ENCODE assay signal across 19 cellular contexts in genomic region chr22:33971561-33971961, GRCh38. TPM values are rescaled to one million over a fixed set of nuclear protein-coding genes. Genes with fewer than 3 reads are reported as not detected.
A peak's percentile ranks its signal among the peaks of the same experiment; 100 is the strongest.
DNase-seq lines count a peak whose midpoint lies in the region; ATAC-seq and TF ChIP-seq lines count a peak whose summit lies in the region.
"Had no signal": no experiment of that assay in that cellular context is flagged by ENCODE, and none has a peak within 500 bp of the region (broad histone marks: within the 10 kb centered on the region; RNA-seq: fewer than 3 reads in every experiment).

No MANE protein-coding gene starts in this region.

- H3K27ac Mint-ChIP-seq in GM23338 = no peak overlapping the region
- H3K27ac Mint-ChIP-seq: activated naive CD4-positive, alpha-beta T cell treated with anti-CD3 and anti-CD28 coated beads, Interleukin-2, amount 50 U/mL, for 24 hours had no signal

- DNase-seq in GM23338 (ENCODE audit: low spot score) (no peak), anterior cingulate cortex (lab: John Stamatoyannopoulos, UW) (peak in 39 of 58 donors; percentile 0 to 77 (median 16)), hippocampal formation (lab: John Stamatoyannopoulos, UW) (peak; percentile 44 to 47), pons (ENCODE audit: low spot score) (peak; percentile 93), MG63 (no peak), NCI-H2196 treated with DMSO at 0.1 percent for 48 hours (lab: John Stamatoyannopoulos, UW; ENCODE audit: unreplicated experiment) (no peak), foreskin fibroblast (no peak)
- DNase-seq: activated CD4-positive, alpha-beta T cell treated with anti-CD3 and anti-CD28 coated beads for 4 hours; activated T-cell treated with anti-CD3 and anti-CD28 coated beads, Interleukin-2, amount 50 U/mL, for 1 hour; AML-193; DMS 273 treated with DMSO at 0.1 percent for 48 hours; naive thymus-derived CD8-positive, alpha-beta T cell; stimulated activated CD4-positive, alpha-beta T cell treated with anti-CD3 and anti-CD28 coated beads, Interleukin-4, amount 100 ng/mL, for 24 hours; upper lobe of left lung had no signal

- H3K4me3 ChIP-seq in GM23338 = no peak overlapping the region
- H3K4me3 ChIP-seq in MG63 = no peak overlapping the region
- H3K4me3 ChIP-seq in foreskin fibroblast (ENCODE audit: low read depth in 1 of 2, low read length in 2 of 2) = no peak overlapping the region
- H3K4me3 ChIP-seq: cardiac muscle cell, right atrium auricular region, upper lobe of left lung had no signal

- peaks cover 14% of the 10 kb centered on the region for H3K9me2 ChIP-seq in GM23338 (ENCODE audit: insufficient read depth)

- no peaks in the 10 kb centered on the region for H3K27me3 Mint-ChIP-seq in GM23338 (ENCODE audit: insufficient read depth, low read depth, poor library complexity)

- peaks cover 8% of the 10 kb centered on the region; the same call in 1 of the 3 replicates for H3K9me3 Mint-ChIP-seq in GM23338
- H3K9me3 Mint-ChIP-seq: activated naive CD4-positive, alpha-beta T cell treated with anti-CD3 and anti-CD28 coated beads, Interleukin-2, amount 50 U/mL, for 24 hours had no signal

- no peaks in the 10 kb centered on the region for H3K27me3 ChIP-seq in GM23338 (ENCODE audit: insufficient read depth)
- no peaks in the 10 kb centered on the region for H3K27me3 ChIP-seq in MG63
- H3K27me3 ChIP-seq: cardiac muscle cell, right atrium auricular region, upper lobe of left lung had no signal

- H3K4me1 Mint-ChIP-seq in GM23338 = peaks cover 2% of the 10 kb centered on the region; the same call in 1 of the 3 replicates
- H3K4me1 Mint-ChIP-seq: activated naive CD4-positive, alpha-beta T cell treated with anti-CD3 and anti-CD28 coated beads, Interleukin-2, amount 50 U/mL, for 24 hours; naive thymus-derived CD8-positive, alpha-beta T cell had no signal

- H3K4me3 Mint-ChIP-seq in GM23338 = no peak overlapping the region
- H3K4me3 Mint-ChIP-seq: activated naive CD4-positive, alpha-beta T cell treated with anti-CD3 and anti-CD28 coated beads, Interleukin-2, amount 50 U/mL, for 24 hours; naive thymus-derived CD8-positive, alpha-beta T cell had no signal

- H2AFZ ChIP-seq in GM23338 = peak overlapping the region; percentile 76

- no peaks in the 10 kb centered on the region for H4K20me1 ChIP-seq in GM23338 (replicated peaks; ENCODE audit: insufficient read depth)

- no peak overlapping the region for H3K27ac ChIP-seq in GM23338 (ENCODE audit: low read depth)
- H3K27ac ChIP-seq: cardiac muscle cell, right atrium auricular region, upper lobe of left lung had no signal

- TF ChIP-seq CTCF in GM23338 (conservative IDR thresholded peaks at IDR 0.05; ENCODE audit: low read depth in 2 of 2) = no peak
- TF ChIP-seq CTCF in foreskin fibroblast (IDR thresholded peaks at IDR 0.05; ENCODE audit: low read depth, low read length) = no peak

- no peaks in the 10 kb centered on the region for H3K36me3 Mint-ChIP-seq in GM23338 (ENCODE audit: low read depth)
- H3K36me3 Mint-ChIP-seq: activated naive CD4-positive, alpha-beta T cell treated with anti-CD3 and anti-CD28 coated beads, Interleukin-2, amount 50 U/mL, for 24 hours; naive thymus-derived CD8-positive, alpha-beta T cell had no signal

- no peaks in the 10 kb centered on the region for H3K79me2 ChIP-seq in GM23338 (replicated peaks; ENCODE audit: insufficient read depth)

- no peak overlapping the region for H3K4me2 ChIP-seq in GM23338

- ATAC-seq in GM23338 (no peak; the same call in 2 of the 3 replicates), GM21737 (IDR thresholded peaks at IDR 0.05; ENCODE audit: unreplicated experiment) (no peak)
- ATAC-seq: left lobe of liver; naive thymus-derived CD8-positive, alpha-beta T cell had no signal

- H3K4me1 ChIP-seq in GM23338 (ENCODE audit: insufficient read depth) = peaks cover 5% of the 10 kb centered on the region
- H3K4me1 ChIP-seq: right atrium auricular region, upper lobe of left lung had no signal

- no peaks in the 10 kb centered on the region for H3K9me3 ChIP-seq in MG63
- H3K9me3 ChIP-seq: upper lobe of left lung had no signal

- H3K36me3 ChIP-seq in GM23338 (ENCODE audit: insufficient read depth) (no peaks in the 10 kb centered on the region), MG63 (no peaks in the 10 kb centered on the region)
- H3K36me3 ChIP-seq: cardiac muscle cell, right atrium auricular region, upper lobe of left lung had no signal

- no peaks in the 10 kb centered on the region for H3F3A ChIP-seq in GM23338 (replicated peaks; ENCODE audit: low read depth)

TF ChIP-seq in GM23338, 12 proteins besides CTCF, POLR2A, EP300 and RAD21 (continues in another document):
- TF ChIP-seq EZH2phosphoT487 (IDR thresholded peaks at IDR 0.05; ENCODE audit: unreplicated experiment) (no peak), ZNF114 (CRISPR knock-in tag; IDR thresholded peaks at IDR 0.05) (no peak), STAT1 (IDR thresholded peaks at IDR 0.05; ENCODE audit: unreplicated experiment) (no peak), ZNF331 (CRISPR knock-in tag; IDR thresholded peaks at IDR 0.05; ENCODE audit: low read depth) (no peak), EZH2 (IDR thresholded peaks at IDR 0.05; ENCODE audit: low read depth, unreplicated experiment) (no peak), NANOG (IDR thresholded peaks at IDR 0.05; ENCODE audit: borderline replicate concordance) (no peak)
- TF ChIP-seq, protein P1, sequence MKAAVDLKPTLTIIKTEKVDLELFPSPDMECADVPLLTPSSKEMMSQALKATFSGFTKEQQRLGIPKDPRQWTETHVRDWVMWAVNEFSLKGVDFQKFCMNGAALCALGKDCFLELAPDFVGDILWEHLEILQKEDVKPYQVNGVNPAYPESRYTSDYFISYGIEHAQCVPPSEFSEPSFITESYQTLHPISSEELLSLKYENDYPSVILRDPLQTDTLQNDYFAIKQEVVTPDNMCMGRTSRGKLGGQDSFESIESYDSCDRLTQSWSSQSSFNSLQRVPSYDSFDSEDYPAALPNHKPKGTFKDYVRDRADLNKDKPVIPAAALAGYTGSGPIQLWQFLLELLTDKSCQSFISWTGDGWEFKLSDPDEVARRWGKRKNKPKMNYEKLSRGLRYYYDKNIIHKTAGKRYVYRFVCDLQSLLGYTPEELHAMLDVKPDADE (IDR thresholded peaks at IDR 0.05) = no peak
- TF ChIP-seq, protein P2, sequence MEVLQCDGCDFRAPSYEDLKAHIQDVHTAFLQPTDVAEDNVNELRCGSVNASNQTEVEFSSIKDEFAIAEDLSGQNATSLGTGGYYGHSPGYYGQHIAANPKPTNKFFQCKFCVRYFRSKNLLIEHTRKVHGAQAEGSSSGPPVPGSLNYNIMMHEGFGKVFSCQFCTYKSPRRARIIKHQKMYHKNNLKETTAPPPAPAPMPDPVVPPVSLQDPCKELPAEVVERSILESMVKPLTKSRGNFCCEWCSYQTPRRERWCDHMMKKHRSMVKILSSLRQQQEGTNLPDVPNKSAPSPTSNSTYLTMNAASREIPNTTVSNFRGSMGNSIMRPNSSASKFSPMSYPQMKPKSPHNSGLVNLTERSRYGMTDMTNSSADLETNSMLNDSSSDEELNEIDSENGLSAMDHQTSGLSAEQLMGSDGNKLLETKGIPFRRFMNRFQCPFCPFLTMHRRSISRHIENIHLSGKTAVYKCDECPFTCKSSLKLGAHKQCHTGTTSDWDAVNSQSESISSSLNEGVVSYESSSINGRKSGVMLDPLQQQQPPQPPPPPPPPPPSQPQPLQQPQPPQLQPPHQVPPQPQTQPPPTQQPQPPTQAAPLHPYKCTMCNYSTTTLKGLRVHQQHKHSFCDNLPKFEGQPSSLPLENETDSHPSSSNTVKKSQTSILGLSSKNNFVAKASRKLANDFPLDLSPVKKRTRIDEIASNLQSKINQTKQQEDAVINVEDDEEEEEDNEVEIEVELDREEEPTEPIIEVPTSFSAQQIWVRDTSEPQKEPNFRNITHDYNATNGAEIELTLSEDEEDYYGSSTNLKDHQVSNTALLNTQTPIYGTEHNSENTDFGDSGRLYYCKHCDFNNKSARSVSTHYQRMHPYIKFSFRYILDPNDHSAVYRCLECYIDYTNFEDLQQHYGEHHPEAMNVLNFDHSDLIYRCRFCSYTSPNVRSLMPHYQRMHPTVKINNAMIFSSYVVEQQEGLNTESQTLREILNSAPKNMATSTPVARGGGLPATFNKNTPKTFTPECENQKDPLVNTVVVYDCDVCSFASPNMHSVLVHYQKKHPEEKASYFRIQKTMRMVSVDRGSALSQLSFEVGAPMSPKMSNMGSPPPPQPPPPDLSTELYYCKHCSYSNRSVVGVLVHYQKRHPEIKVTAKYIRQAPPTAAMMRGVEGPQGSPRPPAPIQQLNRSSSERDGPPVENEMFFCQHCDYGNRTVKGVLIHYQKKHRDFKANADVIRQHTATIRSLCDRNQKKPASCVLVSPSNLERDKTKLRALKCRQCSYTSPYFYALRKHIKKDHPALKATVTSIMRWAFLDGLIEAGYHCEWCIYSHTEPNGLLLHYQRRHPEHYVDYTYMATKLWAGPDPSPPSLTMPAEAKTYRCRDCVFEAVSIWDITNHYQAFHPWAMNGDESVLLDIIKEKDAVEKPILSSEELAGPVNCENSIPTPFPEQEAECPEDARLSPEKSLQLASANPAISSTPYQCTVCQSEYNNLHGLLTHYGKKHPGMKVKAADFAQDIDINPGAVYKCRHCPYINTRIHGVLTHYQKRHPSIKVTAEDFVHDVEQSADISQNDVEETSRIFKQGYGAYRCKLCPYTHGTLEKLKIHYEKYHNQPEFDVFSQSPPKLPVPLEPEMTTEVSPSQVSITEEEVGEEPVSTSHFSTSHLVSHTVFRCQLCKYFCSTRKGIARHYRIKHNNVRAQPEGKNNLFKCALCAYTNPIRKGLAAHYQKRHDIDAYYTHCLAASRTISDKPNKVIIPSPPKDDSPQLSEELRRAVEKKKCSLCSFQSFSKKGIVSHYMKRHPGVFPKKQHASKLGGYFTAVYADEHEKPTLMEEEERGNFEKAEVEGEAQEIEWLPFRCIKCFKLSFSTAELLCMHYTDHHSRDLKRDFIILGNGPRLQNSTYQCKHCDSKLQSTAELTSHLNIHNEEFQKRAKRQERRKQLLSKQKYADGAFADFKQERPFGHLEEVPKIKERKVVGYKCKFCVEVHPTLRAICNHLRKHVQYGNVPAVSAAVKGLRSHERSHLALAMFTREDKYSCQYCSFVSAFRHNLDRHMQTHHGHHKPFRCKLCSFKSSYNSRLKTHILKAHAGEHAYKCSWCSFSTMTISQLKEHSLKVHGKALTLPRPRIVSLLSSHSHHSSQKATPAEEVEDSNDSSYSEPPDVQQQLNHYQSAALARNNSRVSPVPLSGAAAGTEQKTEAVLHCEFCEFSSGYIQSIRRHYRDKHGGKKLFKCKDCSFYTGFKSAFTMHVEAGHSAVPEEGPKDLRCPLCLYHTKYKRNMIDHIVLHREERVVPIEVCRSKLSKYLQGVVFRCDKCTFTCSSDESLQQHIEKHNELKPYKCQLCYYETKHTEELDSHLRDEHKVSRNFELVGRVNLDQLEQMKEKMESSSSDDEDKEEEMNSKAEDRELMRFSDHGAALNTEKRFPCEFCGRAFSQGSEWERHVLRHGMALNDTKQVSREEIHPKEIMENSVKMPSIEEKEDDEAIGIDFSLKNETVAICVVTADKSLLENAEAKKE (CRISPR knock-in tag; IDR thresholded peaks at IDR 0.05) = no peak

RNA-seq across cellular contexts. Expression of gene LARGE1, which starts 51.3 kb away (rescaled TPM):
- 62.4 and 75.6 TPM in 2 replicates for total RNA-seq in GM23338 (2014; rRNA removed; shearing (Covaris generic))
- polyA plus RNA-seq in GM23338 (2016; fragmentation: Nextera tagmentation; extraction: Ambion mirVana) = 12.8 and 13.5 TPM in 2 replicates
- 1.0 and 4.1 TPM in 2 replicates for total RNA-seq in MG63 (2014; rRNA removed; shearing (Covaris generic); ENCODE audit: low replicate concordance)

Comparison
In these comparisons a context has a peak if more than half of its experiments do, and no peak if none do; other contexts are left out.
1. DNase-seq: peak in anterior cingulate cortex (39 of 58), hippocampal formation (2 of 2) and pons (single experiment); none in GM23338 (single experiment), MG63 (single experiment), NCI-H2196 treated with DMSO at 0.1 percent for 48 hours (single experiment) and foreskin fibroblast (0 of 2).
2. RNA of gene LARGE1, which starts 51.3 kb away (total RNA-seq): 62.4 to 75.6 TPM in GM23338; 1.0 to 4.1 TPM in MG63; every median in the first group is over 10 times any median in the second.